ENCODE assay signal across 26 cellular contexts in genomic region chr5:106311230-106311629, GRCh38.
A peak's percentile ranks its signal among the peaks of the same experiment; 100 is the strongest.
DNase-seq lines count a peak whose midpoint lies in the region; ATAC-seq and TF ChIP-seq lines count a peak whose summit lies in the region.
"Had no signal": no experiment of that assay in that cellular context is flagged by ENCODE, and none has a peak within 500 bp of the region (broad histone marks: within the 10 kb centered on the region; RNA-seq: fewer than 3 reads in every experiment).

No MANE protein-coding gene starts in this region.

- H3K79me2 ChIP-seq in SK-N-SH (ENCODE audit: insufficient read depth) = no peaks in the 10 kb centered on the region

- no peaks in the 10 kb centered on the region for H4K20me1 ChIP-seq in SK-N-SH (ENCODE audit: insufficient read depth)

- no peaks in the 10 kb centered on the region for H3K36me3 ChIP-seq in SK-N-SH (replicated peaks in 1 of 2; ENCODE audit: control insufficient read depth in 1 of 2, insufficient read depth in 2 of 2, low read length in 1 of 2)
- H3K36me3 ChIP-seq: adrenal gland, right lobe of liver had no signal

- no peaks in the 10 kb centered on the region for H3K9me2 ChIP-seq in SK-N-SH

- TF ChIP-seq EP300 in SK-N-SH (IDR thresholded peaks at IDR 0.05; ENCODE audit: borderline replicate concordance in 1 of 2, low read depth in 1 of 2, low read length in 1 of 2) = no peak

- H3K4me2 ChIP-seq in SK-N-SH = peak overlapping the region; percentile 7; the same call in 1 of the 2 replicates

- intact Hi-C loops in posterior cingulate gyrus (cut with DNase I) = no loop called here

- no peak for TF ChIP-seq RAD21 in SK-N-SH (IDR thresholded peaks at IDR 0.05; ENCODE audit: low read length)

- peak overlapping the region in 1 of 2 experiments; percentile 88; a peak in 2 of 4 replicates for H3K27ac ChIP-seq in SK-N-SH (ENCODE audit: low read depth in 2 of 2, low read length in 1 of 2)
- no peak overlapping the region for H3K27ac ChIP-seq in foreskin keratinocyte
- H3K27ac ChIP-seq: A549, adrenal gland, right lobe of liver, testis had no signal

- CTCF ChIA-PET in SK-N-SH (lab: Yijun Ruan, JAX) = interaction anchor here (0.6 kb wide), 1 partner anchor 33 kb away, joined by 3 read pairs; no protein-coding TSS in a partner anchor

- no peak for ATAC-seq in foreskin keratinocyte
- ATAC-seq in GM19023 (IDR thresholded peaks at IDR 0.05; ENCODE audit: unreplicated experiment) = no peak
- ATAC-seq: A549; activated CD4-positive, CD25-positive, alpha-beta regulatory T cell treated with anti-CD3 and anti-CD28 coated beads, Interleukin-2, amount 50 U/mL, for 24 hours; CD8-positive, alpha-beta T cell; naive thymus-derived CD4-positive, alpha-beta T cell; right lobe of liver had no signal

- H3K9ac ChIP-seq in SK-N-SH = no peak overlapping the region

- POLR2A ChIA-PET in SK-N-SH (lab: Yijun Ruan, JAX) = no interaction called here

- H3K27me3 ChIP-seq in SK-N-SH (ENCODE audit: insufficient read depth) (no peaks in the 10 kb centered on the region), foreskin keratinocyte (no peaks in the 10 kb centered on the region)
- H3K27me3 ChIP-seq: adrenal gland, right lobe of liver, testis had no signal

- no peak overlapping the region for H3K4me3 ChIP-seq in SK-N-SH (ENCODE audit: low read depth in 2 of 2, low read length in 1 of 2)
- H3K4me3 ChIP-seq: A549, adrenal gland, right lobe of liver, testis had no signal

- no peak overlapping the region for H2AFZ ChIP-seq in SK-N-SH (ENCODE audit: low read depth)

- 58% methylated on average over 1 of the region's 1 CpG for WGBS in SK-N-SH (ENCODE audit: low lambda C conversion rate)

- DNase-seq in EH (ENCODE audit: low read depth) = peak; percentile 7
- no peak for DNase-seq in SK-N-SH
- peak; percentile 23 for DNase-seq in dedifferentiated amniotic fluid mesenchymal stem cell (ENCODE audit: extremely low spot score)
- DNase-seq in renal cortical epithelial cell (ENCODE audit: low read depth) = peak; percentile 13
- no peak for DNase-seq in foreskin keratinocyte
- DNase-seq in posterior cingulate gyrus = no peak
- DNase-seq in globus pallidus (ENCODE audit: low spot score) = no peak
- DNase-seq: activated CD4-positive, alpha-beta T cell treated with anti-CD3 and anti-CD28 coated beads, Interleukin-2, amount 50 U/mL, for 48 hours; activated naive CD4-positive, alpha-beta T cell treated with Interleukin-2 at 50 U/mL for 16 hours; CD8-positive, alpha-beta T cell; central memory CD4-positive, alpha-beta T cell; dermis blood vessel endothelial cell; glutamatergic neuron; islet precursor cell; midbrain; naive thymus-derived CD4-positive, alpha-beta T cell; NCI-H1048; NCI-H1694; NCI-H526; right lobe of liver; stimulated activated naive CD4-positive, alpha-beta T cell treated with Interleukin-2 at 50 U/mL for 16 hours; testis had no signal

- no peak for TF ChIP-seq CTCF in SK-N-SH (IDR thresholded peaks at IDR 0.05)
- no peak for TF ChIP-seq CTCF in foreskin keratinocyte (conservative IDR thresholded peaks at IDR 0.05)

- H3F3A ChIP-seq in SK-N-SH (replicated peaks; ENCODE audit: insufficient read depth) = peaks cover 17% of the 10 kb centered on the region

- H3K4me1 ChIP-seq in SK-N-SH (ENCODE audit: control insufficient read depth in 1 of 2, insufficient read depth in 2 of 2, low read depth in 1 of 2, low read length in 1 of 2) (peaks cover 0 to 4% of the 10 kb centered on the region in 2 experiments), foreskin keratinocyte (no peaks in the 10 kb centered on the region)
- H3K4me1 ChIP-seq: adrenal gland, right lobe of liver, testis had no signal

- H3K9me3 ChIP-seq in SK-N-SH = no peaks in the 10 kb centered on the region
- H3K9me3 ChIP-seq: A549, adrenal gland, right lobe of liver, testis had no signal

TF ChIP-seq in SK-N-SH, 30 proteins besides CTCF, POLR2A, EP300 and RAD21:
- 0 out of 2 replicates have a peak, but pooled peaks have one; percentile 3 for TF ChIP-seq PBX3 (IDR thresholded peaks at IDR 0.05)
- TF ChIP-seq NFIC (IDR thresholded peaks at IDR 0.05; ENCODE audit: borderline replicate concordance) = peak; percentile 45
- no peak for TF ChIP-seq USF1 (IDR thresholded peaks at IDR 0.05; ENCODE audit: borderline replicate concordance, low read depth)

Comparison
In these comparisons a context has a peak if more than half of its experiments do, and no peak if none do; other contexts are left out.
1. DNase-seq: peak in EH (single experiment), dedifferentiated amniotic fluid mesenchymal stem cell (single experiment) and renal cortical epithelial cell (single experiment); none in SK-N-SH (single experiment), foreskin keratinocyte (0 of 2), posterior cingulate gyrus (0 of 10) and globus pallidus (single experiment).